In genomic region chrX:130179579-130180215, GRCh38 we compare ENCODE assay signal across 1 cellular context.
TF ChIP-seq lines count a peak whose summit lies in the region.

No MANE protein-coding gene starts in this region.

TF ChIP-seq in HEK293, 187 proteins besides CTCF, POLR2A, EP300 and RAD21 (continued from another document):
- no peak for TF ChIP-seq ZNF580 (tag by site-specific recombination; IDR thresholded peaks at IDR 0.05)
- TF ChIP-seq, protein P1, sequence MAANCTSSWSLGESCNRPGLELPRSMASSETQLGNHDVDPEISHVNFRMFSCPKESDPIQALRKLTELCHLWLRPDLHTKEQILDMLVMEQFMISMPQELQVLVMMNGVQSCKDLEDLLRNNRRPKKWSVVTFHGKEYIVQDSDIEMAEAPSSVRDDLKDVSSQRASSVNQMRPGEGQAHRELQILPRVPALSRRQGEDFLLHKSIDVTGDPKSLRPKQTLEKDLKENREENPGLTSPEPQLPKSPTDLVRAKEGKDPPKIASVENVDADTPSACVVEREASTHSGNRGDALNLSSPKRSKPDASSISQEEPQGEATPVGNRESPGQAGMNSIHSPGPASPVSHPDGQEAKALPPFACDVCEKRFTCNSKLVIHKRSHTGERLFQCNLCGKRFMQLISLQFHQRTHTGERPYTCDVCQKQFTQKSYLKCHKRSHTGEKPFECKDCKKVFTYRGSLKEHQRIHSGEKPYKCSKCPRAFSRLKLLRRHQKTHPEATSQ (tag by site-specific recombination; IDR thresholded peaks at IDR 0.05): no peak
- TF ChIP-seq ZNF707 (tag by site-specific recombination; IDR thresholded peaks at IDR 0.05): no peak
- no peak for TF ChIP-seq GLI2 (tag by site-specific recombination; IDR thresholded peaks at IDR 0.05; ENCODE audit: borderline replicate concordance, low read depth)
- TF ChIP-seq ZNF529 (tag by site-specific recombination; IDR thresholded peaks at IDR 0.05; ENCODE audit: insufficient replicate concordance): no peak
- TF ChIP-seq ZBTB20 (tag by site-specific recombination; IDR thresholded peaks at IDR 0.05): no peak
- no peak for TF ChIP-seq PRDM1 (tag by site-specific recombination; IDR thresholded peaks at IDR 0.05)
- TF ChIP-seq, protein P2, sequence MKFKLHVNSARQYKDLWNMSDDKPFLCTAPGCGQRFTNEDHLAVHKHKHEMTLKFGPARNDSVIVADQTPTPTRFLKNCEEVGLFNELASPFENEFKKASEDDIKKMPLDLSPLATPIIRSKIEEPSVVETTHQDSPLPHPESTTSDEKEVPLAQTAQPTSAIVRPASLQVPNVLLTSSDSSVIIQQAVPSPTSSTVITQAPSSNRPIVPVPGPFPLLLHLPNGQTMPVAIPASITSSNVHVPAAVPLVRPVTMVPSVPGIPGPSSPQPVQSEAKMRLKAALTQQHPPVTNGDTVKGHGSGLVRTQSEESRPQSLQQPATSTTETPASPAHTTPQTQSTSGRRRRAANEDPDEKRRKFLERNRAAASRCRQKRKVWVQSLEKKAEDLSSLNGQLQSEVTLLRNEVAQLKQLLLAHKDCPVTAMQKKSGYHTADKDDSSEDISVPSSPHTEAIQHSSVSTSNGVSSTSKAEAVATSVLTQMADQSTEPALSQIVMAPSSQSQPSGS (tag by site-specific recombination; IDR thresholded peaks at IDR 0.05; ENCODE audit: low read depth): no peak
- TF ChIP-seq ZEB2 (tag by site-specific recombination; IDR thresholded peaks at IDR 0.05): 0 out of 2 replicates have a peak, but pooled peaks have one; percentile 29
- TF ChIP-seq ZNF777 (tag by site-specific recombination; IDR thresholded peaks at IDR 0.05; ENCODE audit: borderline replicate concordance): no peak
- TF ChIP-seq HIC1 (tag by site-specific recombination; IDR thresholded peaks at IDR 0.05): no peak
- no peak for TF ChIP-seq ZNF274 (IDR thresholded peaks at IDR 0.05; ENCODE audit: low read length)
- TF ChIP-seq ZNF274 (tag by site-specific recombination; IDR thresholded peaks at IDR 0.05; ENCODE audit: borderline replicate concordance): no peak
- peak; percentile 11; the same call in 1 of the 2 replicates for TF ChIP-seq ZNF366 (tag by site-specific recombination; conservative IDR thresholded peaks at IDR 0.05)
- TF ChIP-seq, protein P3, sequence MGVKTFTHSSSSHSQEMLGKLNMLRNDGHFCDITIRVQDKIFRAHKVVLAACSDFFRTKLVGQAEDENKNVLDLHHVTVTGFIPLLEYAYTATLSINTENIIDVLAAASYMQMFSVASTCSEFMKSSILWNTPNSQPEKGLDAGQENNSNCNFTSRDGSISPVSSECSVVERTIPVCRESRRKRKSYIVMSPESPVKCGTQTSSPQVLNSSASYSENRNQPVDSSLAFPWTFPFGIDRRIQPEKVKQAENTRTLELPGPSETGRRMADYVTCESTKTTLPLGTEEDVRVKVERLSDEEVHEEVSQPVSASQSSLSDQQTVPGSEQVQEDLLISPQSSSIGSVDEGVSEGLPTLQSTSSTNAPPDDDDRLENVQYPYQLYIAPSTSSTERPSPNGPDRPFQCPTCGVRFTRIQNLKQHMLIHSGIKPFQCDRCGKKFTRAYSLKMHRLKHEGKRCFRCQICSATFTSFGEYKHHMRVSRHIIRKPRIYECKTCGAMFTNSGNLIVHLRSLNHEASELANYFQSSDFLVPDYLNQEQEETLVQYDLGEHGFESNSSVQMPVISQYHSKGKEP (tag by site-specific recombination; IDR thresholded peaks at IDR 0.05): no peak
- TF ChIP-seq ZNF335 (tag by site-specific recombination; conservative IDR thresholded peaks at IDR 0.05): peak; percentile 53
- no peak for TF ChIP-seq RBAK (tag by site-specific recombination; IDR thresholded peaks at IDR 0.05)
- no peak for TF ChIP-seq ZFP37 (tag by site-specific recombination; IDR thresholded peaks at IDR 0.05)
- TF ChIP-seq ZNF530 (tag by site-specific recombination; IDR thresholded peaks at IDR 0.05; ENCODE audit: low read depth): no peak
- TF ChIP-seq ZNF302 (tag by site-specific recombination; IDR thresholded peaks at IDR 0.05; ENCODE audit: low read depth): no peak
- TF ChIP-seq MYNN (tag by site-specific recombination; IDR thresholded peaks at IDR 0.05; ENCODE audit: borderline replicate concordance): no peak
- TF ChIP-seq, protein P4, sequence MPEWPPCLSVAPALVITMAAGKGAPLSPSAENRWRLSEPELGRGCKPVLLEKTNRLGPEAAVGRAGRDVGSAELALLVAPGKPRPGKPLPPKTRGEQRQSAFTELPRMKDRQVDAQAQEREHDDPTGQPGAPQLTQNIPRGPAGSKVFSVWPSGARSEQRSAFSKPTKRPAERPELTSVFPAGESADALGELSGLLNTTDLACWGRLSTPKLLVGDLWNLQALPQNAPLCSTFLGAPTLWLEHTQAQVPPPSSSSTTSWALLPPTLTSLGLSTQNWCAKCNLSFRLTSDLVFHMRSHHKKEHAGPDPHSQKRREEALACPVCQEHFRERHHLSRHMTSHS (tag by site-specific recombination; IDR thresholded peaks at IDR 0.05): no peak
- no peak for TF ChIP-seq SCRT1 (tag by site-specific recombination; IDR thresholded peaks at IDR 0.05; ENCODE audit: borderline replicate concordance)
- TF ChIP-seq ZFHX2 (tag by site-specific recombination; conservative IDR thresholded peaks at IDR 0.05): no peak
- peak; percentile 58; the same call in 1 of the 2 replicates for TF ChIP-seq ZNF629 (tag by site-specific recombination; IDR thresholded peaks at IDR 0.05)
- no peak for TF ChIP-seq ZNF37A (tag by site-specific recombination; IDR thresholded peaks at IDR 0.05)
- TF ChIP-seq ZNF830 (tag by site-specific recombination; IDR thresholded peaks at IDR 0.05; ENCODE audit: low read depth): no peak
- TF ChIP-seq YY2 (tag by site-specific recombination; IDR thresholded peaks at IDR 0.05): no peak
- no peak for TF ChIP-seq ZNF26 (tag by site-specific recombination; IDR thresholded peaks at IDR 0.05)
- no peak for TF ChIP-seq ZSCAN4 (tag by site-specific recombination; IDR thresholded peaks at IDR 0.05)
- TF ChIP-seq, protein P5, sequence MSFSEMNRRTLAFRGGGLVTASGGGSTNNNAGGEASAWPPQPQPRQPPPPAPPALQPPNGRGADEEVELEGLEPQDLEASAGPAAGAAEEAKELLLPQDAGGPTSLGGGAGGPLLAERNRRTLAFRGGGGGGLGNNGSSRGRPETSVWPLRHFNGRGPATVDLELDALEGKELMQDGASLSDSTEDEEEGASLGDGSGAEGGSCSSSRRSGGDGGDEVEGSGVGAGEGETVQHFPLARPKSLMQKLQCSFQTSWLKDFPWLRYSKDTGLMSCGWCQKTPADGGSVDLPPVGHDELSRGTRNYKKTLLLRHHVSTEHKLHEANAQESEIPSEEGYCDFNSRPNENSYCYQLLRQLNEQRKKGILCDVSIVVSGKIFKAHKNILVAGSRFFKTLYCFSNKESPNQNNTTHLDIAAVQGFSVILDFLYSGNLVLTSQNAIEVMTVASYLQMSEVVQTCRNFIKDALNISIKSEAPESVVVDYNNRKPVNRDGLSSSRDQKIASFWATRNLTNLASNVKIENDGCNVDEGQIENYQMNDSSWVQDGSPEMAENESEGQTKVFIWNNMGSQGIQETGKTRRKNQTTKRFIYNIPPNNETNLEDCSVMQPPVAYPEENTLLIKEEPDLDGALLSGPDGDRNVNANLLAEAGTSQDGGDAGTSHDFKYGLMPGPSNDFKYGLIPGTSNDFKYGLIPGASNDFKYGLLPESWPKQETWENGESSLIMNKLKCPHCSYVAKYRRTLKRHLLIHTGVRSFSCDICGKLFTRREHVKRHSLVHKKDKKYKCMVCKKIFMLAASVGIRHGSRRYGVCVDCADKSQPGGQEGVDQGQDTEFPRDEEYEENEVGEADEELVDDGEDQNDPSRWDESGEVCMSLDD (tag by site-specific recombination; IDR thresholded peaks at IDR 0.05): no peak
